Comparison of ENCODE assay signal across 1 cellular context in genomic region chr12:51183816-51184215, GRCh38.
TF ChIP-seq lines count a peak whose summit lies in the region.

No MANE protein-coding gene starts in this region.

TF ChIP-seq in SK-N-SH, 30 proteins besides CTCF, POLR2A, EP300 and RAD21:
- TF ChIP-seq NFIC (IDR thresholded peaks at IDR 0.05; ENCODE audit: borderline replicate concordance) (no peak), FOXM1 (IDR thresholded peaks at IDR 0.05; ENCODE audit: low read depth) (no peak), YY1 (IDR thresholded peaks at IDR 0.05; ENCODE audit: low read depth) (no peak), ZBTB33 (IDR thresholded peaks at IDR 0.05; ENCODE audit: borderline replicate concordance, low read depth) (no peak), SIN3A (IDR thresholded peaks at IDR 0.05; ENCODE audit: borderline replicate concordance, low read depth, low read length) (no peak), JUND (IDR thresholded peaks at IDR 0.05) (no peak), TEAD4 (IDR thresholded peaks at IDR 0.05; ENCODE audit: borderline replicate concordance, insufficient read depth) (no peak), TCF12 (IDR thresholded peaks at IDR 0.05) (no peak), MAX (IDR thresholded peaks at IDR 0.05; ENCODE audit: low read depth) (no peak), ELF1 (IDR thresholded peaks at IDR 0.05) (no peak), RCOR1 (IDR thresholded peaks at IDR 0.05; ENCODE audit: low read length) (no peak), SMC3 (IDR thresholded peaks at IDR 0.05; ENCODE audit: low read depth, low read length) (no peak), RXRA (IDR thresholded peaks at IDR 0.05; ENCODE audit: borderline replicate concordance, low read depth) (no peak), MEF2A (IDR thresholded peaks at IDR 0.05; ENCODE audit: borderline replicate concordance, low read depth) (no peak), NRF1 (IDR thresholded peaks at IDR 0.05; ENCODE audit: low read depth, low read length) (no peak)
- TF ChIP-seq, protein P1, sequence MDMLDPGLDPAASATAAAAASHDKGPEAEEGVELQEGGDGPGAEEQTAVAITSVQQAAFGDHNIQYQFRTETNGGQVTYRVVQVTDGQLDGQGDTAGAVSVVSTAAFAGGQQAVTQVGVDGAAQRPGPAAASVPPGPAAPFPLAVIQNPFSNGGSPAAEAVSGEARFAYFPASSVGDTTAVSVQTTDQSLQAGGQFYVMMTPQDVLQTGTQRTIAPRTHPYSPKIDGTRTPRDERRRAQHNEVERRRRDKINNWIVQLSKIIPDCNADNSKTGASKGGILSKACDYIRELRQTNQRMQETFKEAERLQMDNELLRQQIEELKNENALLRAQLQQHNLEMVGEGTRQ (IDR thresholded peaks at IDR 0.05; ENCODE audit: borderline replicate concordance, low read depth, low read length), result no peak
- TF ChIP-seq, protein P2, sequence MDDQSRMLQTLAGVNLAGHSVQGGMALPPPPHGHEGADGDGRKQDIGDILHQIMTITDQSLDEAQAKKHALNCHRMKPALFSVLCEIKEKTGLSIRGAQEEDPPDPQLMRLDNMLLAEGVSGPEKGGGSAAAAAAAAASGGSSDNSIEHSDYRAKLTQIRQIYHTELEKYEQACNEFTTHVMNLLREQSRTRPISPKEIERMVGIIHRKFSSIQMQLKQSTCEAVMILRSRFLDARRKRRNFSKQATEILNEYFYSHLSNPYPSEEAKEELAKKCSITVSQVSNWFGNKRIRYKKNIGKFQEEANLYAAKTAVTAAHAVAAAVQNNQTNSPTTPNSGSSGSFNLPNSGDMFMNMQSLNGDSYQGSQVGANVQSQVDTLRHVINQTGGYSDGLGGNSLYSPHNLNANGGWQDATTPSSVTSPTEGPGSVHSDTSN (IDR thresholded peaks at IDR 0.05), result no peak
